9 cellular contexts compared by ENCODE assay signal in genomic region chr20:31568041-31568731, GRCh38. TPM values are rescaled to one million over a fixed set of nuclear protein-coding genes. Genes with fewer than 3 reads are reported as not detected.
DNase-seq lines count a peak whose midpoint lies in the region; ATAC-seq, FAIRE-seq and TF ChIP-seq lines count a peak whose summit lies in the region.
"Had no signal": no experiment of that assay in that cellular context is flagged by ENCODE, and none has a peak within 500 bp of the region (broad histone marks: within the 10 kb centered on the region; RNA-seq: fewer than 3 reads in every experiment).

No MANE protein-coding gene starts in this region.

- FAIRE-seq in A549 (lab: Jason Lieb, UNC) (no peak), K562 (lab: Jason Lieb, UNC) (no peak)

- H4K20me1 ChIP-seq in K562 (replicated peaks; ENCODE audit: control insufficient read depth, insufficient read depth, low read length): no peaks in the 10 kb centered on the region

- no peak overlapping the region for H2BK15ac ChIP-seq in mesenchymal stem cell (ENCODE audit: low read depth, poor library complexity, severe bottlenecking)

- DNase-seq in A549 (ENCODE audit: low read depth in 1 of 2, low spot score in 1 of 2) (no peak), K562 (ENCODE audit: extremely low read depth in 1 of 4, low spot score in 3 of 4) (no peak), mesenchymal stem cell (no peak), occipital lobe (lab: John Stamatoyannopoulos, UW) (no peak), SIG-M5 treated with dmso at 0.1 percent for 504 hours (lab: John Stamatoyannopoulos, UW; ENCODE audit: unreplicated experiment) (no peak)
- DNase-seq: naive B cell had no signal

- no peak overlapping the region for H3K4ac ChIP-seq in mesenchymal stem cell (ENCODE audit: low read depth in 1 of 2, low read length in 2 of 2)

- ATAC-seq in A549: no peak
- ATAC-seq in K562: no peak
- no peak for ATAC-seq in HG03378 (IDR thresholded peaks at IDR 0.05; ENCODE audit: unreplicated experiment)
- no peak for ATAC-seq in HG03442 (IDR thresholded peaks at IDR 0.05; ENCODE audit: unreplicated experiment)

- H3K9ac ChIP-seq in HUES48 (ENCODE audit: low read depth, low read length) (no peak overlapping the region), K562 (ENCODE audit: insufficient read depth in 1 of 2, low read depth in 2 of 2, low read length in 2 of 2) (0 out of 4 replicates have a peak overlapping the region, but pooled peaks of 1 of the 2 experiments have one; percentile 22), mesenchymal stem cell (ENCODE audit: low read length) (peak overlapping the region; percentile 60)

- H3K23ac ChIP-seq in mesenchymal stem cell (ENCODE audit: low read length in 2 of 2): peak overlapping the region in 1 of 2 experiments; percentile 18

- H2AK5ac ChIP-seq in mesenchymal stem cell (ENCODE audit: low read length, severe bottlenecking): peak overlapping the region; percentile 41

- H3K4me3 ChIP-seq in A549 (no peak overlapping the region), HUES48 (ENCODE audit: low read depth, low read length) (no peak overlapping the region), K562 (no peak overlapping the region), mesenchymal stem cell (ENCODE audit: insufficient read depth in 1 of 2, low read depth in 1 of 2, low read length in 2 of 2) (no peak overlapping the region)

- H3K27me3 ChIP-seq in HUES48 (ENCODE audit: control insufficient read depth, insufficient read depth, low read length) (no peaks in the 10 kb centered on the region), K562 (ENCODE audit: control insufficient read depth in 2 of 2, insufficient read depth in 2 of 2, low read length in 2 of 2) (no peaks in the 10 kb centered on the region), mesenchymal stem cell (ENCODE audit: control insufficient read depth in 1 of 2, insufficient read depth in 1 of 2, low read length in 2 of 2) (no peaks in the 10 kb centered on the region)

- peaks cover 7% of the 10 kb centered on the region; the same call in 2 of the 3 replicates for H3K79me2 ChIP-seq in K562 (ENCODE audit: control insufficient read depth, insufficient read depth, low read length)

- peaks cover 73% of the 10 kb centered on the region for H3K4me1 ChIP-seq in A549
- H3K4me1 ChIP-seq in HUES48 (ENCODE audit: control insufficient read depth, insufficient read depth, low read length): peaks cover 41% of the 10 kb centered on the region
- H3K4me1 ChIP-seq in K562 (replicated peaks in 1 of 2; ENCODE audit: control insufficient read depth in 2 of 2, insufficient read depth in 2 of 2, low read length in 2 of 2): peaks cover 14 to 54% of the 10 kb centered on the region in 2 experiments; a peak in 4 of 5 replicates
- H3K4me1 ChIP-seq in mesenchymal stem cell (ENCODE audit: control insufficient read depth, insufficient read depth, low read depth, low read length): peaks cover 53% of the 10 kb centered on the region

- intact Hi-C loops in K562 (cut with micrococcal nuclease): no loop called here

- H2AFZ ChIP-seq in K562 (ENCODE audit: low read depth, low read length) (no peak overlapping the region), mesenchymal stem cell (ENCODE audit: low read depth, low read length) (no peak overlapping the region)

- WGBS in A549 (ENCODE audit: missing lambda C conversion rate): 85% methylated on average over 14 of the region's 21 CpGs
- WGBS in K562 (ENCODE audit: insufficient coverage, low coverage, missing lambda C conversion rate): 87% methylated on average over 20 of the region's 21 CpGs
- whole genome bisulfite sequencing in mesenchymal stem cell: 94% methylated on average over 21 of the region's 21 CpGs

- peak overlapping the region in 1 of 2 experiments; percentile 39 for H3K14ac ChIP-seq in mesenchymal stem cell (ENCODE audit: low read length in 2 of 2)

- H3K4me2 ChIP-seq in A549 (peak overlapping the region; percentile 9), K562 (ENCODE audit: insufficient read depth, low read length) (no peak overlapping the region), mesenchymal stem cell (ENCODE audit: low read length, poor library complexity, severe bottlenecking) (no peak overlapping the region)

- H3K9me1 ChIP-seq in K562 (ENCODE audit: control insufficient read depth, insufficient read depth, low read length): no peaks in the 10 kb centered on the region

- no peak overlapping the region for H2BK5ac ChIP-seq in mesenchymal stem cell (ENCODE audit: low read depth, low read length, poor library complexity, severe bottlenecking)

- H3K27ac ChIP-seq in A549 (peak overlapping the region; percentile 93 to 99), HUES48 (ENCODE audit: low read depth, low read length) (peak overlapping the region; percentile 29), K562 (ENCODE audit: extremely low read depth, low read depth, low read length) (no peak overlapping the region; the same call in 2 of the 3 replicates), mesenchymal stem cell (ENCODE audit: low read length, poor library complexity, severe bottlenecking) (peak overlapping the region; percentile 18)

- in situ Hi-C loops in K562 (cut with MboI): no loop called here

- peak overlapping the region; percentile 57 for H4K8ac ChIP-seq in mesenchymal stem cell (ENCODE audit: low read length)

- POLR2A ChIA-PET in A549 (lab: Yijun Ruan, JAX): interaction anchor here (0.6 to 7.0 kb wide), 6 partner anchors 9 to 43 kb away, joined by 3 to 113 read pairs (median 6); partner anchors contain the start of gene ID1
- POLR2A ChIA-PET in K562 (lab: Yijun Ruan, JAX): interaction anchor here (0.6 to 5.9 kb wide), 7 partner anchors 10 to 126 kb away, joined by 3 to 73 read pairs (median 4); partner anchors contain the start of gene ID1

- H2BK120ac ChIP-seq in mesenchymal stem cell (ENCODE audit: low read depth, low read length): peak overlapping the region; percentile 11

- CTCF ChIA-PET in A549 (lab: Yijun Ruan, JAX) (interaction anchor here (0.7 to 28.4 kb wide), 18 partner anchors 10 to 155 kb away, joined by 3 to 903 read pairs (median 6); partner anchors contain the start of genes BCL2L1, HM13 and ID1), K562 (lab: Yijun Ruan, JAX; ENCODE audit: low intra/inter-chr PET ratio) (interaction anchor here (1.1 to 12.8 kb wide), 5 partner anchors 9 to 156 kb away, joined by 6 to 304 read pairs (median 7); no protein-coding TSS in a partner anchor)

- no peak for TF ChIP-seq CTCF in A549 (IDR thresholded peaks at IDR 0.05)
- TF ChIP-seq CTCF in K562 (IDR thresholded peaks at IDR 0.05 in 2 of 3, conservative IDR thresholded peaks at IDR 0.05 in 1 of 3; ENCODE audit: insufficient read depth in 2 of 3, low read depth in 1 of 3, low read length in 3 of 3): no peak

- TF ChIP-seq EP300 in A549 (IDR thresholded peaks at IDR 0.05): no peak
- no peak for TF ChIP-seq EP300 in K562 (IDR thresholded peaks at IDR 0.05; ENCODE audit: low read length)

- peak overlapping the region; percentile 15 to 24 for H2BK12ac ChIP-seq in mesenchymal stem cell (ENCODE audit: low read length in 2 of 2)

- BruUV-seq in K562 (replicated peaks; lab: Mats Ljungman, UMichigan): no TSS peak

- H3K36me3 ChIP-seq in HUES48 (ENCODE audit: control insufficient read depth, insufficient read depth, low read length) (peaks cover 35% of the 10 kb centered on the region), K562 (ENCODE audit: control insufficient read depth, insufficient read depth, low read length) (peaks cover 73% of the 10 kb centered on the region), mesenchymal stem cell (ENCODE audit: control insufficient read depth in 1 of 2, insufficient read depth in 2 of 2, low read depth in 1 of 2, low read length in 2 of 2) (peaks cover 65 to 68% of the 10 kb centered on the region in 2 experiments)

- H3K79me1 ChIP-seq in mesenchymal stem cell (replicated peaks; ENCODE audit: low read length, poor library complexity, severe bottlenecking): peaks cover 18% of the 10 kb centered on the region

- TF ChIP-seq POLR2A in A549 (IDR thresholded peaks at IDR 0.05; ENCODE audit: low read length) (no peak), K562 (conservative IDR thresholded peaks at IDR 0.05) (no peak)

- TF ChIP-seq RAD21 in A549 (conservative IDR thresholded peaks at IDR 0.05 in 1 of 2, IDR thresholded peaks at IDR 0.05 in 1 of 2): no peak
- TF ChIP-seq RAD21 in K562 (CRISPR knock-in tag; conservative IDR thresholded peaks at IDR 0.05 in 1 of 2, IDR thresholded peaks at IDR 0.05 in 1 of 2): no peak

- no peak overlapping the region for H4K91ac ChIP-seq in mesenchymal stem cell (ENCODE audit: low read length)

- peak overlapping the region in 1 of 2 experiments; percentile 41 for H3K18ac ChIP-seq in mesenchymal stem cell (ENCODE audit: low read depth in 1 of 2, low read length in 2 of 2)

- no peaks in the 10 kb centered on the region for H3K9me3 ChIP-seq in A549
- H3K9me3 ChIP-seq in HUES48 (ENCODE audit: control insufficient read depth, insufficient read depth, low read length): no peaks in the 10 kb centered on the region
- H3K9me3 ChIP-seq in K562 (replicated peaks; ENCODE audit: control insufficient read depth, insufficient read depth, low read depth, low read length): no peaks in the 10 kb centered on the region
- no peaks in the 10 kb centered on the region for H3K9me3 ChIP-seq in mesenchymal stem cell (ENCODE audit: control insufficient read depth, low read length)

RNA-seq across cellular contexts. Expression of gene ID1, which starts 36.9 kb away (rescaled TPM):
- 237 and 250 TPM in 2 replicates for polyA plus RNA-seq in A549 (2011; rRNA removed)
- 951 and 1,146 TPM in 2 replicates for polyA plus RNA-seq in A549 (2012; cell fraction: cytosol; rRNA removed)
- polyA plus RNA-seq in A549 (2012; cell fraction: nucleus; rRNA removed): 1,622 and 2,122 TPM in 2 replicates
- polyA plus RNA-seq in A549 (2017; fragmentation: RNase III; extraction: RNeasy Plus Mini Kit Qiagen cat#74134 plus additional on column Dnase treatment): 257 to 432 TPM (median 387 TPM) in 3 replicates
- 188 and 250 TPM in 2 replicates for polyA minus RNA-seq in A549 (2011; rRNA and poly(A)+ RNA removed)
- total RNA-seq in K562 (2011; cell fraction: chromatin; rRNA removed; ENCODE audit: low replicate concordance): 71.5 and 250 TPM in 2 replicates
- total RNA-seq in K562 (2011; cell fraction: nucleolus; rRNA removed): 362 and 403 TPM in 2 replicates
- 143 and 176 TPM in 2 replicates for total RNA-seq in K562 (2011; cell fraction: nucleoplasm; rRNA removed)
- total RNA-seq in K562 (2014; rRNA removed): 358 and 410 TPM in 2 replicates
- 40.1 and 40.5 TPM in 2 replicates for total RNA-seq in K562 (2014; rRNA removed; fragmentation: Illumina TruSeq; extraction: Trizol)
- total RNA-seq in K562 (2015; rRNA removed; fragmentation: Illumina TruSeq; extraction: Trizol): 65.0 and 66.8 TPM in 2 replicates
- total RNA-seq in K562 (2021): 160 and 167 TPM in 2 replicates
- 75.8 and 119 TPM in 2 replicates for polyA plus RNA-seq in K562 (2011; rRNA removed)
- polyA plus RNA-seq in K562 (2011; cell fraction: cytosol; rRNA removed): 230 and 856 TPM in 2 replicates
- polyA plus RNA-seq in K562 (2011; cell fraction: nucleus; rRNA removed): 232 and 726 TPM in 2 replicates
- polyA plus RNA-seq in K562 (2012): 82.5 and 140 TPM in 2 replicates
- polyA plus RNA-seq in K562 (2014; fragmentation: Illumina TruSeq; extraction: Trizol): 20.8 and 50.8 TPM in 2 replicates
- 1 to 10 TPM; 1.4 to 4.4 TPM for polyA plus RNA-seq in K562 (2014; fragmentation: Nextera tagmentation; extraction: Ambion mirVana)
- polyA plus RNA-seq in K562 (2014; rRNA removed): 298 and 319 TPM in 2 replicates
- polyA minus RNA-seq in K562 (2011; rRNA and poly(A)+ RNA removed): 14.9 and 32.5 TPM in 2 replicates
- polyA minus RNA-seq in K562 (2011; cell fraction: cytosol; rRNA and poly(A)+ RNA removed): 90.2 and 138 TPM in 2 replicates
- 183 and 246 TPM in 2 replicates for polyA minus RNA-seq in K562 (2011; cell fraction: nucleus; rRNA and poly(A)+ RNA removed)
- 260 TPM for polyA plus RNA-seq in mesenchymal stem cell (2013, experiment 1 of 2)
- polyA plus RNA-seq in mesenchymal stem cell (2013, experiment 2 of 2): 254 TPM
- 66.9 TPM for total RNA-seq in occipital lobe

RNA-seq across cellular contexts. Expression of gene HM13, which starts 53.9 kb away (rescaled TPM):
- polyA plus RNA-seq in A549 (2011; rRNA removed): 164 and 229 TPM in 2 replicates
- 140 and 200 TPM in 2 replicates for polyA plus RNA-seq in A549 (2012; cell fraction: cytosol; rRNA removed)
- polyA plus RNA-seq in A549 (2012; cell fraction: nucleus; rRNA removed): 247 and 368 TPM in 2 replicates
- 167 to 178 TPM (median 178 TPM) in 3 replicates for polyA plus RNA-seq in A549 (2017; fragmentation: RNase III; extraction: RNeasy Plus Mini Kit Qiagen cat#74134 plus additional on column Dnase treatment)
- polyA minus RNA-seq in A549 (2011; rRNA and poly(A)+ RNA removed): 177 and 217 TPM in 2 replicates
- total RNA-seq in K562 (2011; cell fraction: chromatin; rRNA removed; ENCODE audit: low replicate concordance): 232 and 437 TPM in 2 replicates
- total RNA-seq in K562 (2011; cell fraction: nucleolus; rRNA removed): 349 and 425 TPM in 2 replicates
- total RNA-seq in K562 (2011; cell fraction: nucleoplasm; rRNA removed): 318 and 321 TPM in 2 replicates
- 42.0 and 64.1 TPM in 2 replicates for total RNA-seq in K562 (2014; rRNA removed)
- 61.7 and 62.1 TPM in 2 replicates for total RNA-seq in K562 (2014; rRNA removed; fragmentation: Illumina TruSeq; extraction: Trizol)
- 74.5 and 74.8 TPM in 2 replicates for total RNA-seq in K562 (2015; rRNA removed; fragmentation: Illumina TruSeq; extraction: Trizol)
- total RNA-seq in K562 (2021): 136 and 146 TPM in 2 replicates
- polyA plus RNA-seq in K562 (2011; rRNA removed): 112 and 125 TPM in 2 replicates
- polyA plus RNA-seq in K562 (2011; cell fraction: cytosol; rRNA removed): 90.7 and 156 TPM in 2 replicates
- polyA plus RNA-seq in K562 (2011; cell fraction: nucleus; rRNA removed): 116 and 132 TPM in 2 replicates
- polyA plus RNA-seq in K562 (2012): 109 and 181 TPM in 2 replicates
- polyA plus RNA-seq in K562 (2014; fragmentation: Illumina TruSeq; extraction: Trizol): 98.4 and 102 TPM in 2 replicates
- polyA plus RNA-seq in K562 (2014; fragmentation: Nextera tagmentation; extraction: Ambion mirVana): 10 to 100 TPM in 1 of 2 experiments, 1 to 10 TPM in 1; 7.7 to 17.9 TPM
- 99.6 and 111 TPM in 2 replicates for polyA plus RNA-seq in K562 (2014; rRNA removed)
- polyA minus RNA-seq in K562 (2011; rRNA and poly(A)+ RNA removed): 83.1 and 88.4 TPM in 2 replicates
- 81.1 and 84.3 TPM in 2 replicates for polyA minus RNA-seq in K562 (2011; cell fraction: cytosol; rRNA and poly(A)+ RNA removed)
- polyA minus RNA-seq in K562 (2011; cell fraction: nucleus; rRNA and poly(A)+ RNA removed): 65.8 and 88.5 TPM in 2 replicates
- polyA plus RNA-seq in mesenchymal stem cell (2013, experiment 1 of 2): 291 TPM
- 287 TPM for polyA plus RNA-seq in mesenchymal stem cell (2013, experiment 2 of 2)
- total RNA-seq in occipital lobe: 27.8 TPM
